ENCODE assay signal across 1 cellular context in the genomic region with DNA sequence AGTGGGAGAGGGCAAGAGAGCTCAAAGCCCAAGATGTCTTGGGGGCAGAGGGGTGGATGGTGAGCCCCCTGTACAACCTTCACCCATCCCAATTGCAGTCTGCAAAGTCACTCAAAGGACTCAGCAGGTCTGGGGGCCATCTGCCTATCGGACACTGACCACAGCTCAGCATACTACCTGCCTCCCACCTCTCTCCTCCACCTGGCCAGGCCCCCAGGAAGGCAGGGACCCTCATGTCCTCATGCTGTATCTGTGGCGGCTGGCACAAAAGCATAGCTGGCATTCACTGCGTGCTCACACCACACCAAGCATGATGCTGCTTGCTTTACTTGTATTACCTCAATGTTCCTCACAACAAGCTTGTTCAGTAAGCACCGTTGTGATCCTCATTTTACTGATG.
TF ChIP-seq lines count a peak whose summit lies in the region.

No MANE protein-coding gene starts in this region.

TF ChIP-seq in H1, 55 proteins besides CTCF, POLR2A, EP300 and RAD21:
- TF ChIP-seq GABPA (IDR thresholded peaks at IDR 0.05; ENCODE audit: borderline replicate concordance, insufficient read depth, low read length) (no peak), BCL11A (IDR thresholded peaks at IDR 0.05; ENCODE audit: low read depth in 2 of 2, low read length in 2 of 2) (no peak), PHF8 (conservative IDR thresholded peaks at IDR 0.05; ENCODE audit: low read depth, low read length) (no peak), EZH2 (IDR thresholded peaks at IDR 0.05; ENCODE audit: low read depth, low read length, severe bottlenecking) (no peak), NRF1 (IDR thresholded peaks at IDR 0.05; ENCODE audit: low read depth, low read length) (no peak), CTBP2 (IDR thresholded peaks at IDR 0.05; ENCODE audit: borderline replicate concordance, insufficient read depth, insufficient read length, low read length) (no peak), JUN (IDR thresholded peaks at IDR 0.05; ENCODE audit: low read depth, low read length) (no peak), KDM1A (IDR thresholded peaks at IDR 0.05; ENCODE audit: borderline replicate concordance, low read length) (no peak), CBX5 (IDR thresholded peaks at IDR 0.05; ENCODE audit: low read depth, low read length) (no peak), RBBP5 (IDR thresholded peaks at IDR 0.05; ENCODE audit: borderline replicate concordance, low read depth, low read length) (no peak), KDM5A (IDR thresholded peaks at IDR 0.05; ENCODE audit: low read length) (no peak), FOSL1 (IDR thresholded peaks at IDR 0.05; ENCODE audit: insufficient read depth, low read depth, low read length) (no peak), MAFK (IDR thresholded peaks at IDR 0.05; ENCODE audit: low read depth, low read length) (no peak), JUND (IDR thresholded peaks at IDR 0.05; ENCODE audit: low read length) (no peak), SP4 (IDR thresholded peaks at IDR 0.05; ENCODE audit: low read length) (no peak)
- TF ChIP-seq, protein P1, sequence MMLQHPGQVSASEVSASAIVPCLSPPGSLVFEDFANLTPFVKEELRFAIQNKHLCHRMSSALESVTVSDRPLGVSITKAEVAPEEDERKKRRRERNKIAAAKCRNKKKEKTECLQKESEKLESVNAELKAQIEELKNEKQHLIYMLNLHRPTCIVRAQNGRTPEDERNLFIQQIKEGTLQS (IDR thresholded peaks at IDR 0.05; ENCODE audit: insufficient read depth, low read depth, low read length), result no peak
